ENCODE assay signal across 1 cellular context in genomic region chr11:66626926-66627325, GRCh38.
A peak's percentile ranks its signal among the peaks of the same experiment; 100 is the strongest.
TF ChIP-seq lines count a peak whose summit lies in the region.

No MANE protein-coding gene starts in this region.

TF ChIP-seq in A549, 52 proteins besides CTCF, POLR2A, EP300 and RAD21:
- TF ChIP-seq TP53 (CRISPR knock-in tag; IDR thresholded peaks at IDR 0.05) (no peak), POLR2AphosphoS2 (conservative IDR thresholded peaks at IDR 0.05; ENCODE audit: low read length) (0 out of 2 replicates have a peak, but pooled peaks have one; percentile 9)
